1 cellular context compared by ENCODE assay signal in the genomic region with DNA sequence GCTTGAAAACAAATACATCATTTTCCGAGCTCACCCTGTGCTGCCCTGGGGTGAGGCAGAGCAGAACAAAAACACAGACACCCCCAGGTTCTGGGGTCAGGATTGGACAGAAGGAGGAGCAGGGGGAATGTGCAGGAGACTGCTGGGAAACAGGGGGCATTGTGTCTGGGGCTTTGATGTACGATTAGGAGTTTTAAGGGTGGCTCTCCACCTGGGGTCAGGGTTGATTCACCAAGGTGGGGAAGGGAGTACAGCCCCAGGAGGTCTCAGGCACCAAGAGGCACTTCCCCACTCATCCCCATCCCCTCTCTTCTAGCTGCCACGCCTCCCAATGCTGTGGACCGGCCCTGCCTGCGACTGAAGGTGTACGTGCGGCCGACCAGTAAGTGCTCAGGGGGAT.
TF ChIP-seq lines count a peak whose summit lies in the region.

No MANE protein-coding gene starts in this region.

TF ChIP-seq in WTC11, 78 proteins besides CTCF, POLR2A, EP300 and RAD21 (continued from another document):
- TF ChIP-seq, protein P1, sequence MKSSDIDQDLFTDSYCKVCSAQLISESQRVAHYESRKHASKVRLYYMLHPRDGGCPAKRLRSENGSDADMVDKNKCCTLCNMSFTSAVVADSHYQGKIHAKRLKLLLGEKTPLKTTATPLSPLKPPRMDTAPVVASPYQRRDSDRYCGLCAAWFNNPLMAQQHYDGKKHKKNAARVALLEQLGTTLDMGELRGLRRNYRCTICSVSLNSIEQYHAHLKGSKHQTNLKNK (CRISPR knock-in tag; IDR thresholded peaks at IDR 0.05) = no peak
- TF ChIP-seq SMAD4 (CRISPR knock-in tag; IDR thresholded peaks at IDR 0.05) = no peak
- TF ChIP-seq TEAD1 (CRISPR knock-in tag; IDR thresholded peaks at IDR 0.05) = no peak
- TF ChIP-seq GRHL2 (CRISPR knock-in tag; IDR thresholded peaks at IDR 0.05; ENCODE audit: insufficient replicate concordance, severe bottlenecking) = no peak
- no peak for TF ChIP-seq TEAD4 (CRISPR knock-in tag; IDR thresholded peaks at IDR 0.05)
- no peak for TF ChIP-seq KAT7 (CRISPR knock-in tag; IDR thresholded peaks at IDR 0.05; ENCODE audit: borderline replicate concordance)
- TF ChIP-seq, protein P2, sequence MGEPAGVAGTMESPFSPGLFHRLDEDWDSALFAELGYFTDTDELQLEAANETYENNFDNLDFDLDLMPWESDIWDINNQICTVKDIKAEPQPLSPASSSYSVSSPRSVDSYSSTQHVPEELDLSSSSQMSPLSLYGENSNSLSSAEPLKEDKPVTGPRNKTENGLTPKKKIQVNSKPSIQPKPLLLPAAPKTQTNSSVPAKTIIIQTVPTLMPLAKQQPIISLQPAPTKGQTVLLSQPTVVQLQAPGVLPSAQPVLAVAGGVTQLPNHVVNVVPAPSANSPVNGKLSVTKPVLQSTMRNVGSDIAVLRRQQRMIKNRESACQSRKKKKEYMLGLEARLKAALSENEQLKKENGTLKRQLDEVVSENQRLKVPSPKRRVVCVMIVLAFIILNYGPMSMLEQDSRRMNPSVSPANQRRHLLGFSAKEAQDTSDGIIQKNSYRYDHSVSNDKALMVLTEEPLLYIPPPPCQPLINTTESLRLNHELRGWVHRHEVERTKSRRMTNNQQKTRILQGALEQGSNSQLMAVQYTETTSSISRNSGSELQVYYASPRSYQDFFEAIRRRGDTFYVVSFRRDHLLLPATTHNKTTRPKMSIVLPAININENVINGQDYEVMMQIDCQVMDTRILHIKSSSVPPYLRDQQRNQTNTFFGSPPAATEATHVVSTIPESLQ (CRISPR knock-in tag; IDR thresholded peaks at IDR 0.05) = no peak
- no peak for TF ChIP-seq TP53 (CRISPR knock-in tag; IDR thresholded peaks at IDR 0.05)
